Comparison of ENCODE assay signal across 8 cellular contexts in the genomic region with DNA sequence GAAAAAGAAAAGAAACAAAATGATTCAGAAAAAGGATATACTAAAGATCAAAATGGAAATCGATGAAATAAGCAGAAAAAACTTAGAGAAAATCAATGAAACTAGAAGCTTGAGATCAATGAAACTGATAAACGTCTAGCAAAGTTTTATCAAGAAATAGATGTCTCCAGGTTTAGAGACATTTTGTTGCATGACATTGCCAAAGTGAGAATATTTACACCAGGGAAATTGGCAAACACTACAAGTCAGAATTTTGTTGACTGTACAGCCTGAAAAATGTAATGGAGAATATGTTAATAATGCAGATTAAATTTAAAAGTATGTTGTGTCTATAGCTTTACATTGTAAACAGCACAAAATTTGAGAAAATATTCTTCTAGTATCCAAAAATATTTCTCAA.
"Had no signal": no experiment of that assay in that cellular context is flagged by ENCODE, and none has a peak within 500 bp of the region (broad histone marks: within the 10 kb centered on the region; RNA-seq: fewer than 3 reads in every experiment).

No MANE protein-coding gene starts in this region.

- H3K27ac ChIP-seq: HL-60, KMS-11 had no signal

- FAIRE-seq: HepG2, HTR-8/SVneo, K562 had no signal

- ATAC-seq: HepG2, K562 had no signal

- DNase-seq: IMR-90, KBM-7, KG1 had no signal

- H3K4me2 ChIP-seq: KMS-11 had no signal

- H3K4me3 ChIP-seq: K562 had no signal
